9 cellular contexts compared by ENCODE assay signal in genomic region chr10:3972460-3973366, GRCh38.
DNase-seq lines count a peak whose midpoint lies in the region; ATAC-seq and TF ChIP-seq lines count a peak whose summit lies in the region.
"Had no signal": no experiment of that assay in that cellular context is flagged by ENCODE, and none has a peak within 500 bp of the region (broad histone marks: within the 10 kb centered on the region; RNA-seq: fewer than 3 reads in every experiment).

No MANE protein-coding gene starts in this region.

- H3K4me1 Mint-ChIP-seq in activated CD8-positive, alpha-beta T cell treated with anti-CD3 and anti-CD28 coated beads, Interleukin-2, amount 10 ng/mL, durations not matched to agents 7 days and 5 days (ENCODE audit: low read depth), result peaks cover 61% of the 10 kb centered on the region

- TF ChIP-seq POLR2A in adrenal gland (IDR thresholded peaks at IDR 0.05), result no peak

- peak overlapping the region; percentile 99 for H3K27ac Mint-ChIP-seq in activated CD8-positive, alpha-beta T cell treated with anti-CD3 and anti-CD28 coated beads, Interleukin-2, amount 10 ng/mL, durations not matched to agents 7 days and 5 days

- H3K4me3 ChIP-seq in esophagus (ENCODE audit: low read depth in 1 of 2, low read length in 2 of 2) (no peak overlapping the region), adrenal gland (no peak overlapping the region)

- H3K27me3 ChIP-seq in esophagus (ENCODE audit: control insufficient read depth in 1 of 2, insufficient read depth in 2 of 2, low read length in 2 of 2), result no peaks in the 10 kb centered on the region
- H3K27me3 ChIP-seq in adrenal gland, result no peaks in the 10 kb centered on the region

- peak overlapping the region; percentile 76 for H3K4me3 Mint-ChIP-seq in activated CD8-positive, alpha-beta T cell treated with anti-CD3 and anti-CD28 coated beads, Interleukin-2, amount 10 ng/mL, durations not matched to agents 7 days and 5 days

- WGBS in esophagus, 2 donors, result 45 to 47% methylated on average over 5 of the region's 5 CpGs
- WGBS in adrenal gland, 4 donors, result 65 to 75% (median 69%) methylated on average over 5 of the region's 5 CpGs

- H3K4me1 ChIP-seq in esophagus (ENCODE audit: control insufficient read depth in 2 of 2, insufficient read depth in 2 of 2, low read length in 1 of 2) (peaks cover 0 to 2% of the 10 kb centered on the region in 2 donors), adrenal gland (replicated peaks in 1 of 2) (no peaks in the 10 kb centered on the region)

- H3K36me3 ChIP-seq in esophagus (ENCODE audit: control insufficient read depth in 2 of 2, insufficient read depth in 2 of 2, low read length in 1 of 2) (no peaks in the 10 kb centered on the region), adrenal gland (replicated peaks in 1 of 2) (no peaks in the 10 kb centered on the region)

- no peak for TF ChIP-seq CTCF in adrenal gland (IDR thresholded peaks at IDR 0.05)

- H3K27ac ChIP-seq in esophagus (ENCODE audit: low read depth in 2 of 2, low read length in 1 of 2) (peak overlapping the region; percentile 41 to 68), adrenal gland (no peak overlapping the region)

- peak; percentile 88 for ATAC-seq in activated CD8-positive, alpha-beta T cell treated with anti-CD3 and anti-CD28 coated beads, Interleukin-2, amount 10 ng/mL, durations not matched to agents 7 days and 5 days
- ATAC-seq in GM18517 (IDR thresholded peaks at IDR 0.05; ENCODE audit: unreplicated experiment), result no peak

- POLR2A ChIA-PET in activated CD8-positive, alpha-beta T cell treated with anti-CD3 and anti-CD28 coated beads, Interleukin-2, amount 10 ng/mL, durations not matched to agents 7 days and 5 days (lab: Charles Lee), result interaction anchor here (0.6 to 8.4 kb wide), 13 partner anchors 8 to 212 kb away, joined by 3 to 114 read pairs (median 6); partner anchors contain the start of gene KLF6

- peaks cover 44% of the 10 kb centered on the region for H3K36me3 Mint-ChIP-seq in activated CD8-positive, alpha-beta T cell treated with anti-CD3 and anti-CD28 coated beads, Interleukin-2, amount 10 ng/mL, durations not matched to agents 7 days and 5 days (ENCODE audit: low read depth)

- no peaks in the 10 kb centered on the region for H3K27me3 Mint-ChIP-seq in activated CD8-positive, alpha-beta T cell treated with anti-CD3 and anti-CD28 coated beads, Interleukin-2, amount 10 ng/mL, durations not matched to agents 7 days and 5 days (ENCODE audit: low read depth)

- H3K9me3 Mint-ChIP-seq in activated CD8-positive, alpha-beta T cell treated with anti-CD3 and anti-CD28 coated beads, Interleukin-2, amount 10 ng/mL, durations not matched to agents 7 days and 5 days (ENCODE audit: insufficient read depth), result peaks cover 14% of the 10 kb centered on the region

- peaks cover 0 to 2% of the 10 kb centered on the region in 2 donors for H3K9me3 ChIP-seq in esophagus (ENCODE audit: control insufficient read depth in 2 of 2, insufficient read depth in 1 of 2, low read depth in 1 of 2, low read length in 1 of 2)
- no peaks in the 10 kb centered on the region for H3K9me3 ChIP-seq in adrenal gland (replicated peaks in 1 of 3)

- peak; percentile 27 for DNase-seq in KBM-7
- DNase-seq in activated CD8-positive, alpha-beta T cell treated with anti-CD3 and anti-CD28 coated beads, Interleukin-2, amount 10 ng/mL, durations not matched to agents 7 days and 5 days, result peak; percentile 63
- peak; percentile 31 for DNase-seq in stimulated activated naive CD4-positive, alpha-beta T cell treated with Interleukin-2 at 50 U/mL for 16 hours (lab: John Stamatoyannopoulos, UW)
- no peak for DNase-seq in adrenal gland
- DNase-seq in amniotic stem cell (lab: John Stamatoyannopoulos, UW), result no peak
- DNase-seq: DMS 273 treated with DMSO at 0.1 percent for 48 hours, NCI-H748 treated with DMSO at 0.1 percent for 48 hours had no signal

- CTCF ChIA-PET in activated CD8-positive, alpha-beta T cell treated with anti-CD3 and anti-CD28 coated beads, Interleukin-2, amount 10 ng/mL, durations not matched to agents 7 days and 5 days (lab: Charles Lee), result interaction anchor here (0.7 to 6.0 kb wide), 5 partner anchors 9 to 439 kb away, joined by 3 to 41 read pairs (median 8); no protein-coding TSS in a partner anchor

- in situ Hi-C loops in KBM-7 (cut with MboI; ENCODE audit: low pct_unique_long_range_greater_than_20kb, low sequenced_read_pairs), result no loop called here

- intact Hi-C loops in adrenal gland (cut with DNase I), result no loop called here

Comparison
In these comparisons a context has a peak if more than half of its experiments do, and no peak if none do; other contexts are left out.
1. DNase-seq: peak in KBM-7 (single experiment), activated CD8-positive, alpha-beta T cell treated with anti-CD3 and anti-CD28 coated beads, Interleukin-2, amount 10 ng/mL, durations not matched to agents 7 days and 5 days (single experiment) and stimulated activated naive CD4-positive, alpha-beta T cell treated with Interleukin-2 at 50 U/mL for 16 hours (single experiment); none in adrenal gland (0 of 7) and amniotic stem cell (single experiment).
2. H3K27ac ChIP-seq: peak in esophagus (2 of 2); none in adrenal gland (0 of 5).